Comparison of ENCODE assay signal across 8 cellular contexts in genomic region chr5:18745988-18746615, GRCh38.
A peak's percentile ranks its signal among the peaks of the same experiment; 100 is the strongest.
DNase-seq lines count a peak whose midpoint lies in the region; ATAC-seq and TF ChIP-seq lines count a peak whose summit lies in the region.

No MANE protein-coding gene starts in this region.

- ATAC-seq in HG02798 (IDR thresholded peaks at IDR 0.05; ENCODE audit: poor library complexity, unreplicated experiment) = peak; percentile 74

- peak overlapping the region; percentile 94 for H3K4me3 Mint-ChIP-seq in T-helper 2 cell treated with Interferon-gamma antibody and Interleukin-4, amounts not matched to agents 5 μg/mL and 100 μg/mL, for 36 hours

- H2BK5ac ChIP-seq in neuronal stem cell (ENCODE audit: low read length) = no peak overlapping the region

- no peak overlapping the region for H2BK120ac ChIP-seq in neuronal stem cell (ENCODE audit: low read depth, low read length)

- H4K91ac ChIP-seq in neuronal stem cell (ENCODE audit: low read depth, low read length, poor library complexity) = no peak overlapping the region

- H3K36me3 Mint-ChIP-seq in T-helper 2 cell treated with Interferon-gamma antibody and Interleukin-4, amounts not matched to agents 5 μg/mL and 100 μg/mL, for 36 hours (ENCODE audit: low read depth) = peaks cover 20% of the 10 kb centered on the region

- H3K27me3 Mint-ChIP-seq in T-helper 2 cell treated with Interferon-gamma antibody and Interleukin-4, amounts not matched to agents 5 μg/mL and 100 μg/mL, for 36 hours (ENCODE audit: low read depth) = no peaks in the 10 kb centered on the region

- no peaks in the 10 kb centered on the region for H3K27me3 ChIP-seq in colonic mucosa
- H3K27me3 ChIP-seq in neuronal stem cell (ENCODE audit: control insufficient read depth in 3 of 3, insufficient read depth in 3 of 3, low read depth in 1 of 3, low read length in 3 of 3) = no peaks in the 10 kb centered on the region

- peak overlapping the region; percentile 79 for H2AFZ ChIP-seq in neuronal stem cell (ENCODE audit: low read length)

- no peak overlapping the region for H3K4ac ChIP-seq in neuronal stem cell (ENCODE audit: low read length)

- H3K9me3 ChIP-seq in colonic mucosa (no peaks in the 10 kb centered on the region), neuronal stem cell (replicated peaks in 1 of 2; ENCODE audit: control insufficient read depth in 2 of 2, insufficient read depth in 1 of 2, low read depth in 1 of 2, low read length in 2 of 2) (no peaks in the 10 kb centered on the region)

- H3K4me1 ChIP-seq in colonic mucosa (no peaks in the 10 kb centered on the region), neuronal stem cell (ENCODE audit: control insufficient read depth in 2 of 2, insufficient read depth in 1 of 2, low read depth in 1 of 2, low read length in 2 of 2) (no peaks in the 10 kb centered on the region)

- peaks cover 41% of the 10 kb centered on the region for H3K4me1 Mint-ChIP-seq in T-helper 2 cell treated with Interferon-gamma antibody and Interleukin-4, amounts not matched to agents 5 μg/mL and 100 μg/mL, for 36 hours (ENCODE audit: low read depth)

- H3K23ac ChIP-seq in neuronal stem cell (ENCODE audit: low read depth, low read length, poor library complexity) = no peak overlapping the region

- H3K9me3 Mint-ChIP-seq in T-helper 2 cell treated with Interferon-gamma antibody and Interleukin-4, amounts not matched to agents 5 μg/mL and 100 μg/mL, for 36 hours = peaks cover 3% of the 10 kb centered on the region

- H3K4me2 ChIP-seq in neuronal stem cell (ENCODE audit: insufficient read depth, low read length, poor library complexity, severe bottlenecking) = no peak overlapping the region

- no peak overlapping the region for H3K14ac ChIP-seq in neuronal stem cell (ENCODE audit: low read length)

- intact Hi-C loops in colonic mucosa (cut with DNase I) = no loop called here

- H3K79me1 ChIP-seq in neuronal stem cell (ENCODE audit: low read depth, low read length) = no peaks in the 10 kb centered on the region

- H2AK5ac ChIP-seq in neuronal stem cell (ENCODE audit: low read depth, low read length) = no peak overlapping the region

- DNase-seq in activated gamma-delta T cell treated with Interleukin-2 at 50 U/mL for 16 hours = peak; percentile 23
- no peak for DNase-seq in activated gamma-delta T cell (lab: John Stamatoyannopoulos, UW)
- DNase-seq in NCI-H1092 treated with DMSO at 0.1 percent for 48 hours (lab: John Stamatoyannopoulos, UW) = peak; percentile 81
- peak; percentile 65 for DNase-seq in T-helper 2 cell treated with Interferon-gamma antibody and Interleukin-4, amounts not matched to agents 5 μg/mL and 100 μg/mL, for 36 hours (ENCODE audit: low spot score)
- peak; percentile 26 for DNase-seq in colonic mucosa
- DNase-seq in neuronal stem cell (ENCODE audit: low spot score) = no peak
- DNase-seq in amniotic stem cell (lab: John Stamatoyannopoulos, UW) = no peak

- peak overlapping the region; percentile 46 for H3K4me3 ChIP-seq in colonic mucosa
- no peak overlapping the region for H3K4me3 ChIP-seq in neuronal stem cell (ENCODE audit: low read length in 2 of 2)

- no peak for TF ChIP-seq CTCF in colonic mucosa (IDR thresholded peaks at IDR 0.05)

- H3K36me3 ChIP-seq in colonic mucosa = no peaks in the 10 kb centered on the region
- no peaks in the 10 kb centered on the region for H3K36me3 ChIP-seq in neuronal stem cell (replicated peaks in 1 of 2; ENCODE audit: control insufficient read depth in 2 of 2, insufficient read depth in 2 of 2, low read length in 2 of 2)

- no peak overlapping the region for H2BK15ac ChIP-seq in neuronal stem cell (ENCODE audit: low read length)

- no CpG with 5 or more reads among the region's 9 CpGs for WGBS in neuronal stem cell (ENCODE audit: extremely low coverage in 2 of 2, insufficient read length in 2 of 2, insufficient replicate concordance in 1 of 2), 2 donors

- H2BK12ac ChIP-seq in neuronal stem cell (ENCODE audit: low read length) = no peak overlapping the region

- H3K9ac ChIP-seq in colonic mucosa (ENCODE audit: low read depth in 2 of 2, low read length in 2 of 2) (peak overlapping the region; percentile 59 to 61), neuronal stem cell (ENCODE audit: low read depth, low read length, poor library complexity) (no peak overlapping the region)

- peak overlapping the region; percentile 93 for H3K27ac Mint-ChIP-seq in T-helper 2 cell treated with Interferon-gamma antibody and Interleukin-4, amounts not matched to agents 5 μg/mL and 100 μg/mL, for 36 hours

- no peak overlapping the region for H3K18ac ChIP-seq in neuronal stem cell (ENCODE audit: low read length)

- H3K27ac ChIP-seq in colonic mucosa = peak overlapping the region; percentile 52
- H3K27ac ChIP-seq in neuronal stem cell (replicated peaks; ENCODE audit: low read length) = no peak overlapping the region

- no peak overlapping the region for H4K8ac ChIP-seq in neuronal stem cell (ENCODE audit: low read depth, low read length)

Comparison
In these comparisons a context has a peak if more than half of its experiments do, and no peak if none do; other contexts are left out.
1. DNase-seq: peak in activated gamma-delta T cell treated with Interleukin-2 at 50 U/mL for 16 hours (single experiment), NCI-H1092 treated with DMSO at 0.1 percent for 48 hours (single experiment), T-helper 2 cell treated with Interferon-gamma antibody and Interleukin-4, amounts not matched to agents 5 μg/mL and 100 μg/mL, for 36 hours (single experiment) and colonic mucosa (single experiment); none in activated gamma-delta T cell (single experiment), neuronal stem cell (single experiment) and amniotic stem cell (single experiment).